1 cellular context compared by ENCODE assay signal in the genomic region with DNA sequence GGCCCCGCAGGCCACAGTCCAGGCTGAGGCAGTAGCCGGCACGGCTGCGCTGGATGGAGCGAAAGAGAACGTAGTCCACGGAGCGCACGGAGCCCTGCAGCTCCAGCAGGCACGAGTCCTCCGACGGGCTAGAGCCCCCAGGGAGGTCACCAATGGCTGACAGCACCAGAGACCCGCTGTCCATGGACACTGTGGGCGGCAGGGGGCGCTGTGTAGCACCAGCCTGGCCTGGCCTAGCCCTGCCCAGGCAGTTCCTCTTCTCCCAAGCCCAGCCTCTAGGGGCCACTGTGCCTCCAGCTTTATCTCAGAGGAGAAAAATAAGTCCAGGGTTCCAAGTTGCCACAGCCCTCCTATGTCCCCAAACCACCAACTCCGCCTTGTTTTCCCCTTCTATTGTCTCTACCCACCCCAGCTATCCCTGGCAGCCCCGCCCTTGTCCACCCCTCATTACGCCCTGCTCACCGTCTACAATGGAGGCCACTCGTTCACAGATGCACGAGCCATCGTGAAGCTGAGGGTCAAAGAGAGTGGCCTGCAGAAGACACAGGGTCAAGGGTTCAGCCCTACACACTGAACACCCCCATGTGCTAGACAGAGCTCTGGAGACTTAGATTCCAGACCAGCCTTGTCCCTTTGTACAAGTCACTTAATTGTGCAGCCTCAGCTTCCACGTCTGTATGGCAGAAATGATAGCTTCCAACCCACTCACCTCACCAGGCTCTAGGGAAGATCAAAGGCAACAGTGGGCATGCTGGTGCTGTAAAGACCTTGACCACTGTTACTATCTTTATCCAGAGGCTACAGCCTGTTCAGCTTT.
TF ChIP-seq lines count a peak whose summit lies in the region.

No MANE protein-coding gene starts in this region.

TF ChIP-seq in HepG2, 621 proteins besides CTCF, POLR2A, EP300 and RAD21 (continued from another document and continues in another):
- TF ChIP-seq ZBTB4 (CRISPR knock-in tag; IDR thresholded peaks at IDR 0.05; ENCODE audit: borderline replicate concordance): 0 out of 2 replicates have a peak, but pooled peaks have one; percentile 25
- TF ChIP-seq FOXA1 (IDR thresholded peaks at IDR 0.05): no peak
- TF ChIP-seq FOXA1 (CRISPR knock-in tag; IDR thresholded peaks at IDR 0.05): no peak
- TF ChIP-seq, protein P1, sequence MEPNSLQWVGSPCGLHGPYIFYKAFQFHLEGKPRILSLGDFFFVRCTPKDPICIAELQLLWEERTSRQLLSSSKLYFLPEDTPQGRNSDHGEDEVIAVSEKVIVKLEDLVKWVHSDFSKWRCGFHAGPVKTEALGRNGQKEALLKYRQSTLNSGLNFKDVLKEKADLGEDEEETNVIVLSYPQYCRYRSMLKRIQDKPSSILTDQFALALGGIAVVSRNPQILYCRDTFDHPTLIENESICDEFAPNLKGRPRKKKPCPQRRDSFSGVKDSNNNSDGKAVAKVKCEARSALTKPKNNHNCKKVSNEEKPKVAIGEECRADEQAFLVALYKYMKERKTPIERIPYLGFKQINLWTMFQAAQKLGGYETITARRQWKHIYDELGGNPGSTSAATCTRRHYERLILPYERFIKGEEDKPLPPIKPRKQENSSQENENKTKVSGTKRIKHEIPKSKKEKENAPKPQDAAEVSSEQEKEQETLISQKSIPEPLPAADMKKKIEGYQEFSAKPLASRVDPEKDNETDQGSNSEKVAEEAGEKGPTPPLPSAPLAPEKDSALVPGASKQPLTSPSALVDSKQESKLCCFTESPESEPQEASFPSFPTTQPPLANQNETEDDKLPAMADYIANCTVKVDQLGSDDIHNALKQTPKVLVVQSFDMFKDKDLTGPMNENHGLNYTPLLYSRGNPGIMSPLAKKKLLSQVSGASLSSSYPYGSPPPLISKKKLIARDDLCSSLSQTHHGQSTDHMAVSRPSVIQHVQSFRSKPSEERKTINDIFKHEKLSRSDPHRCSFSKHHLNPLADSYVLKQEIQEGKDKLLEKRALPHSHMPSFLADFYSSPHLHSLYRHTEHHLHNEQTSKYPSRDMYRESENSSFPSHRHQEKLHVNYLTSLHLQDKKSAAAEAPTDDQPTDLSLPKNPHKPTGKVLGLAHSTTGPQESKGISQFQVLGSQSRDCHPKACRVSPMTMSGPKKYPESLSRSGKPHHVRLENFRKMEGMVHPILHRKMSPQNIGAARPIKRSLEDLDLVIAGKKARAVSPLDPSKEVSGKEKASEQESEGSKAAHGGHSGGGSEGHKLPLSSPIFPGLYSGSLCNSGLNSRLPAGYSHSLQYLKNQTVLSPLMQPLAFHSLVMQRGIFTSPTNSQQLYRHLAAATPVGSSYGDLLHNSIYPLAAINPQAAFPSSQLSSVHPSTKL (CRISPR knock-in tag; IDR thresholded peaks at IDR 0.05): peak; percentile 7; the same call in 1 of the 2 replicates
- peak; percentile 83 for TF ChIP-seq ZNF687 (CRISPR knock-in tag; IDR thresholded peaks at IDR 0.05)
- no peak for TF ChIP-seq TGIF2 (CRISPR knock-in tag; IDR thresholded peaks at IDR 0.05)
- TF ChIP-seq TCF7L2 (IDR thresholded peaks at IDR 0.05; ENCODE audit: low read depth, low read length): no peak
- TF ChIP-seq, protein P2, sequence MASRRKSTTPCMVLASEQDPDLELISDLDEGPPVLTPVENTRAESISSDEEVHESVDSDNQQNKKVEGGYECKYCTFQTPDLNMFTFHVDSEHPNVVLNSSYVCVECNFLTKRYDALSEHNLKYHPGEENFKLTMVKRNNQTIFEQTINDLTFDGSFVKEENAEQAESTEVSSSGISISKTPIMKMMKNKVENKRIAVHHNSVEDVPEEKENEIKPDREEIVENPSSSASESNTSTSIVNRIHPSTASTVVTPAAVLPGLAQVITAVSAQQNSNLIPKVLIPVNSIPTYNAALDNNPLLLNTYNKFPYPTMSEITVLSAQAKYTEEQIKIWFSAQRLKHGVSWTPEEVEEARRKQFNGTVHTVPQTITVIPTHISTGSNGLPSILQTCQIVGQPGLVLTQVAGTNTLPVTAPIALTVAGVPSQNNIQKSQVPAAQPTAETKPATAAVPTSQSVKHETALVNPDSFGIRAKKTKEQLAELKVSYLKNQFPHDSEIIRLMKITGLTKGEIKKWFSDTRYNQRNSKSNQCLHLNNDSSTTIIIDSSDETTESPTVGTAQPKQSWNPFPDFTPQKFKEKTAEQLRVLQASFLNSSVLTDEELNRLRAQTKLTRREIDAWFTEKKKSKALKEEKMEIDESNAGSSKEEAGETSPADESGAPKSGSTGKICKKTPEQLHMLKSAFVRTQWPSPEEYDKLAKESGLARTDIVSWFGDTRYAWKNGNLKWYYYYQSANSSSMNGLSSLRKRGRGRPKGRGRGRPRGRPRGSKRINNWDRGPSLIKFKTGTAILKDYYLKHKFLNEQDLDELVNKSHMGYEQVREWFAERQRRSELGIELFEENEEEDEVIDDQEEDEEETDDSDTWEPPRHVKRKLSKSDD (CRISPR knock-in tag; IDR thresholded peaks at IDR 0.05; ENCODE audit: low read depth): 0 out of 2 replicates have a peak, but pooled peaks have one; percentile 38
- TF ChIP-seq MAZ (IDR thresholded peaks at IDR 0.05; ENCODE audit: borderline replicate concordance, low read depth, low read length): peak; percentile 38; the same call in 1 of the 2 replicates
- peak; percentile 41; the same call in 1 of the 2 replicates for TF ChIP-seq MAZ (CRISPR knock-in tag; IDR thresholded peaks at IDR 0.05; ENCODE audit: low read depth)
- 0 out of 2 replicates have a peak, but pooled peaks have one; percentile 55 for TF ChIP-seq ZNF839 (CRISPR knock-in tag; IDR thresholded peaks at IDR 0.05; ENCODE audit: borderline replicate concordance)
- TF ChIP-seq FOXK2 (IDR thresholded peaks at IDR 0.05): no peak; the same call in 1 of the 2 replicates
- TF ChIP-seq SALL1 (CRISPR knock-in tag; IDR thresholded peaks at IDR 0.05): peak; percentile 79
- TF ChIP-seq PHF21A (CRISPR knock-in tag; IDR thresholded peaks at IDR 0.05): peak; percentile 67; the same call in 1 of the 2 replicates
- TF ChIP-seq DZIP1 (CRISPR knock-in tag; IDR thresholded peaks at IDR 0.05): no peak
- 0 out of 2 replicates have a peak, but pooled peaks have one; percentile 16 for TF ChIP-seq ZNF501 (CRISPR knock-in tag; IDR thresholded peaks at IDR 0.05)
- TF ChIP-seq ZBTB25 (CRISPR knock-in tag; IDR thresholded peaks at IDR 0.05): peak; percentile 31; the same call in 1 of the 2 replicates
- TF ChIP-seq, protein P3, sequence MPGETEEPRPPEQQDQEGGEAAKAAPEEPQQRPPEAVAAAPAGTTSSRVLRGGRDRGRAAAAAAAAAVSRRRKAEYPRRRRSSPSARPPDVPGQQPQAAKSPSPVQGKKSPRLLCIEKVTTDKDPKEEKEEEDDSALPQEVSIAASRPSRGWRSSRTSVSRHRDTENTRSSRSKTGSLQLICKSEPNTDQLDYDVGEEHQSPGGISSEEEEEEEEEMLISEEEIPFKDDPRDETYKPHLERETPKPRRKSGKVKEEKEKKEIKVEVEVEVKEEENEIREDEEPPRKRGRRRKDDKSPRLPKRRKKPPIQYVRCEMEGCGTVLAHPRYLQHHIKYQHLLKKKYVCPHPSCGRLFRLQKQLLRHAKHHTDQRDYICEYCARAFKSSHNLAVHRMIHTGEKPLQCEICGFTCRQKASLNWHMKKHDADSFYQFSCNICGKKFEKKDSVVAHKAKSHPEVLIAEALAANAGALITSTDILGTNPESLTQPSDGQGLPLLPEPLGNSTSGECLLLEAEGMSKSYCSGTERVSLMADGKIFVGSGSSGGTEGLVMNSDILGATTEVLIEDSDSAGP (CRISPR knock-in tag; IDR thresholded peaks at IDR 0.05; ENCODE audit: borderline replicate concordance): peak; percentile 88
- TF ChIP-seq HBP1 (CRISPR knock-in tag; IDR thresholded peaks at IDR 0.05; ENCODE audit: low read depth): peak; percentile 75; the same call in 1 of the 2 replicates
- peak; percentile 6; the same call in 1 of the 2 replicates for TF ChIP-seq HNF4G (IDR thresholded peaks at IDR 0.05; ENCODE audit: borderline replicate concordance, low read depth, low read length)
- peak; percentile 16; the same call in 1 of the 2 replicates for TF ChIP-seq HNF4G (CRISPR knock-in tag; IDR thresholded peaks at IDR 0.05; ENCODE audit: borderline replicate concordance, low read depth)
- TF ChIP-seq FLYWCH1 (CRISPR knock-in tag; IDR thresholded peaks at IDR 0.05): 0 out of 2 replicates have a peak, but pooled peaks have one; percentile 42
